1 cellular context compared by ENCODE assay signal in genomic region chr6:127484207-127484858, GRCh38.
TF ChIP-seq lines count a peak whose summit lies in the region.

No MANE protein-coding gene starts in this region.

TF ChIP-seq in GM12878, 131 proteins besides CTCF, POLR2A, EP300 and RAD21 (continued from another document):
- TF ChIP-seq MYB (IDR thresholded peaks at IDR 0.05; ENCODE audit: borderline replicate concordance, low read depth, low read length): no peak
- no peak for TF ChIP-seq IRF4 (IDR thresholded peaks at IDR 0.05; ENCODE audit: low read depth, low read length)
- TF ChIP-seq, protein P1, sequence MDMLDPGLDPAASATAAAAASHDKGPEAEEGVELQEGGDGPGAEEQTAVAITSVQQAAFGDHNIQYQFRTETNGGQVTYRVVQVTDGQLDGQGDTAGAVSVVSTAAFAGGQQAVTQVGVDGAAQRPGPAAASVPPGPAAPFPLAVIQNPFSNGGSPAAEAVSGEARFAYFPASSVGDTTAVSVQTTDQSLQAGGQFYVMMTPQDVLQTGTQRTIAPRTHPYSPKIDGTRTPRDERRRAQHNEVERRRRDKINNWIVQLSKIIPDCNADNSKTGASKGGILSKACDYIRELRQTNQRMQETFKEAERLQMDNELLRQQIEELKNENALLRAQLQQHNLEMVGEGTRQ (IDR thresholded peaks at IDR 0.05; ENCODE audit: borderline replicate concordance, low read depth, low read length): peak; percentile 61; the same call in 1 of the 2 replicates
- TF ChIP-seq SIX5 (IDR thresholded peaks at IDR 0.05; ENCODE audit: low read depth, low read length, severe bottlenecking): no peak
- peak; percentile 54; the same call in 1 of the 2 replicates for TF ChIP-seq RELB (IDR thresholded peaks at IDR 0.05; ENCODE audit: low read depth)
- no peak for TF ChIP-seq ZZZ3 (IDR thresholded peaks at IDR 0.05; ENCODE audit: control insufficient read depth, insufficient read length, low read depth)
- TF ChIP-seq RUNX3 (IDR thresholded peaks at IDR 0.05; ENCODE audit: low read length): no peak
- TF ChIP-seq NBN (IDR thresholded peaks at IDR 0.05): 0 out of 2 replicates have a peak, but pooled peaks have one; percentile 34
- TF ChIP-seq CREB1 (IDR thresholded peaks at IDR 0.05; ENCODE audit: low read depth): no peak
- no peak for TF ChIP-seq KAT2A (conservative IDR thresholded peaks at IDR 0.05; ENCODE audit: control insufficient read depth, low read depth, low read length)
- peak in 1 of 2 experiments; percentile 15; a peak in 1 of 4 replicates for TF ChIP-seq IKZF2 (IDR thresholded peaks at IDR 0.05)
- 0 out of 2 replicates have a peak, but pooled peaks have one; percentile 18 for TF ChIP-seq CHD2 (IDR thresholded peaks at IDR 0.05; ENCODE audit: borderline replicate concordance, low read depth, low read length)
